ENCODE assay signal across 9 cellular contexts in the genomic region with DNA sequence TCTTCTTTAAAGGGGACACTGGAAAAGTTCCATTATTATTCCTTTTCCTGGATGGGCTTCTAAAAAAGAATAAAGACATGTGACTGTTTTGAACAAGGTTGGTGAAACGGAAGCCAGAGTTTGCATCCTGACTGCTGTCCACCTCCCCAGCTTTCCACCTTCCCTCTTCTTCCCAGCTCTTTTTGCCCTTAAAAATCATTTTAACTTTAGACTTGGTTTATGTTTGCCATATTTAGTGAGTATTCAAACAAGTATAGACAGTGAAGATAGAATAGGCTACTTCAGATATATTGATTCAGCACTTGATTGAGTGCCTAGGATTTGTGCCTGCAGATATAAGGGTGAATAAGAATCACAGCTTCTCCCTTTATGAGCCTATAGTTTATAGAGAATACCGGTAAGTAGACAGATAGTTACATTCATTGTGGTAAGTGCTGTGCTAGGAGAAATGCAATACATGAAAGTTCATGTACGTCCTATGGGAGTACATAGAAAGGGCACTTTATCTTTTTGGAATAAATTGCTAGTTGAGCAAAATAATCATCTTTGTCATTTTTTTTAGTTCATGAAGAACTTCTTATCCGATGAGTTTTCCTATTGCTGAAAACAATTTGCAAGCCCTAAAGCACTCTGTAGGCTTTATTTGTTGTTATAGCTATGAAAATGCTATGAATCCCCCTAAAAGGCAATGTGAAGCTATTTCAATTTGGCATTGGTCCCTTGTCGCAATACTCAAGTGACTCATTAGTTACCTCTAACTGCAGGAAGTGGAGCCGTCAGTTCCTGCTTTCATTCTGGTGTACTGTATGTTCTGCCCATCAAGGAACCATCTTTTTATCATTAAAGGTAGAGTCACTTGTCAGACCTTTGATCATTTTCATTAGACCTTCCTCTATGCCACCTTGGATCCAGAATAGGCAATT. TPM values are rescaled to one million over a fixed set of nuclear protein-coding genes. Genes with fewer than 3 reads are reported as not detected.
A peak's percentile ranks its signal among the peaks of the same experiment; 100 is the strongest.
DNase-seq lines count a peak whose midpoint lies in the region; ATAC-seq and TF ChIP-seq lines count a peak whose summit lies in the region.
"Had no signal": no experiment of that assay in that cellular context is flagged by ENCODE, and none has a peak within 500 bp of the region (broad histone marks: within the 10 kb centered on the region; RNA-seq: fewer than 3 reads in every experiment).

No MANE protein-coding gene starts in this region.

- no peak for DNase-seq in activated CD4-positive, CD25-positive, alpha-beta regulatory T cell (lab: John Stamatoyannopoulos, UW)
- no peak for DNase-seq in activated T-helper 2 cell treated with anti-CD3 and anti-CD28 coated beads, Interferon-gamma antibody, Interleukin-2, Interleukin-4, amounts not matched to agents 10 μg/mL and 5 μg/mL and 100 μg/mL, durations not matched to agents 14 hours and 24 hours and 36 hours (ENCODE audit: low spot score)
- DNase-seq in lung (ENCODE audit: low spot score) (no peak), NCI-H1694 treated with DMSO at 0.1 percent for 48 hours (lab: John Stamatoyannopoulos, UW) (no peak), left cardiac atrium (no peak), mesothelial cell of epicardium (ENCODE audit: low spot score in 2 of 2, unreplicated experiment in 2 of 2) (no peak)

- peak overlapping the region; percentile 29 for H3K27ac Mint-ChIP-seq in activated T-helper 2 cell treated with anti-CD3 and anti-CD28 coated beads, Interferon-gamma antibody, Interleukin-2, Interleukin-4, amounts not matched to agents 10 μg/mL and 5 μg/mL and 100 μg/mL, durations not matched to agents 14 hours and 24 hours and 36 hours
- H3K27ac Mint-ChIP-seq in mesothelial cell of epicardium, result no peak overlapping the region
- H3K27ac Mint-ChIP-seq: nephron had no signal

- peaks cover 31% of the 10 kb centered on the region for H3K4me1 Mint-ChIP-seq in activated T-helper 2 cell treated with anti-CD3 and anti-CD28 coated beads, Interferon-gamma antibody, Interleukin-2, Interleukin-4, amounts not matched to agents 10 μg/mL and 5 μg/mL and 100 μg/mL, durations not matched to agents 14 hours and 24 hours and 36 hours (ENCODE audit: low read depth)
- H3K4me1 Mint-ChIP-seq in mesothelial cell of epicardium, result peaks cover 2% of the 10 kb centered on the region

- H3K36me3 Mint-ChIP-seq in activated T-helper 2 cell treated with anti-CD3 and anti-CD28 coated beads, Interferon-gamma antibody, Interleukin-2, Interleukin-4, amounts not matched to agents 10 μg/mL and 5 μg/mL and 100 μg/mL, durations not matched to agents 14 hours and 24 hours and 36 hours (ENCODE audit: low read depth), result peaks cover 10% of the 10 kb centered on the region
- peaks cover 7% of the 10 kb centered on the region for H3K36me3 Mint-ChIP-seq in mesothelial cell of epicardium

- ATAC-seq in activated CD4-positive, CD25-positive, alpha-beta regulatory T cell treated with anti-CD3 and anti-CD28 coated beads, Interleukin-2, amount 50 U/mL, for 24 hours, result peak; percentile 64 to 65
- ATAC-seq in lung (ENCODE audit: insufficient read depth, low FRiP score), result peak; percentile 40
- no peak for ATAC-seq in left cardiac atrium

- no peak overlapping the region for H3K4me3 Mint-ChIP-seq in activated T-helper 2 cell treated with anti-CD3 and anti-CD28 coated beads, Interferon-gamma antibody, Interleukin-2, Interleukin-4, amounts not matched to agents 10 μg/mL and 5 μg/mL and 100 μg/mL, durations not matched to agents 14 hours and 24 hours and 36 hours (ENCODE audit: low read depth)
- H3K4me3 Mint-ChIP-seq in mesothelial cell of epicardium, result no peak overlapping the region
- H3K4me3 Mint-ChIP-seq: nephron had no signal

- no peaks in the 10 kb centered on the region for H3K27me3 Mint-ChIP-seq in activated T-helper 2 cell treated with anti-CD3 and anti-CD28 coated beads, Interferon-gamma antibody, Interleukin-2, Interleukin-4, amounts not matched to agents 10 μg/mL and 5 μg/mL and 100 μg/mL, durations not matched to agents 14 hours and 24 hours and 36 hours (ENCODE audit: low read depth)
- no peaks in the 10 kb centered on the region for H3K27me3 Mint-ChIP-seq in mesothelial cell of epicardium (ENCODE audit: low read depth)

- peaks cover 0 to 1% of the 10 kb centered on the region in 2 donors for H3K4me1 ChIP-seq in lung (ENCODE audit: control insufficient read depth in 2 of 2, insufficient read depth in 2 of 2, low read length in 2 of 2)

- no peaks in the 10 kb centered on the region for H3K9me3 Mint-ChIP-seq in activated T-helper 2 cell treated with anti-CD3 and anti-CD28 coated beads, Interferon-gamma antibody, Interleukin-2, Interleukin-4, amounts not matched to agents 10 μg/mL and 5 μg/mL and 100 μg/mL, durations not matched to agents 14 hours and 24 hours and 36 hours
- no peaks in the 10 kb centered on the region for H3K9me3 Mint-ChIP-seq in mesothelial cell of epicardium
- H3K9me3 Mint-ChIP-seq: nephron had no signal

- no peaks in the 10 kb centered on the region for H3K9me3 ChIP-seq in lung (ENCODE audit: control insufficient read depth in 2 of 2, insufficient read depth in 1 of 2, low read length in 1 of 2)

- intact Hi-C loops in activated T-helper 2 cell treated with anti-CD3 and anti-CD28 coated beads, Interferon-gamma antibody, Interleukin-2, Interleukin-4, amounts not matched to agents 10 μg/mL and 5 μg/mL and 100 μg/mL, durations not matched to agents 14 hours and 24 hours and 36 hours (cut with micrococcal nuclease), result loop anchor here (1.0 kb wide), 1 partner anchor 9 kb away; no protein-coding TSS in a partner anchor
- intact Hi-C loops in left cardiac atrium (cut with DNase I), result no loop called here

- H3K4me3 ChIP-seq in lung, result no peak overlapping the region

- H3K27ac ChIP-seq in lung (ENCODE audit: low read depth in 1 of 2, low read length in 1 of 2), result no peak overlapping the region

- 65 to 67% methylated on average over 6 of the region's 6 CpGs for WGBS in lung, 2 donors

- H3K27me3 ChIP-seq in lung (ENCODE audit: control insufficient read depth, insufficient read depth), result no peaks in the 10 kb centered on the region

- TF ChIP-seq CTCF in LNCAP (IDR thresholded peaks at IDR 0.05) (peak; percentile 33), lung (IDR thresholded peaks at IDR 0.05; ENCODE audit: control extremely low read depth, extremely low read depth) (no peak), mesothelial cell of epicardium (IDR thresholded peaks at IDR 0.05; ENCODE audit: unreplicated experiment) (no peak)

- H3K36me3 ChIP-seq in lung (ENCODE audit: control insufficient read depth in 2 of 2, insufficient read depth in 2 of 2, low read length in 2 of 2), result peaks cover 3 to 5% of the 10 kb centered on the region in 2 donors

RNA-seq across cellular contexts. Expression of a gene that starts 57.2 kb away (rescaled TPM):
- total RNA-seq in activated T-helper 2 cell treated with anti-CD3 and anti-CD28 coated beads, Interferon-gamma antibody, Interleukin-2, Interleukin-4, amounts not matched to agents 10 μg/mL and 5 μg/mL and 100 μg/mL, durations not matched to agents 14 hours and 24 hours and 36 hours, result 73.4 and 73.5 TPM in 2 replicates
- 1 to 10 TPM; 1.1 to 2.0 TPM for total RNA-seq in lung
- polyA plus RNA-seq in lung, result 1 to 10 TPM; 1.4 to 2.1 TPM
- total RNA-seq in left cardiac atrium, result 10 to 100 TPM; 12.1 to 15.3 TPM
- 1.8 to 1.9 TPM (median 1.9 TPM) in 3 replicates for total RNA-seq in mesothelial cell of epicardium

Comparison
In these comparisons a context has a peak if more than half of its experiments do, and no peak if none do; other contexts are left out.
1. ATAC-seq: peak in activated CD4-positive, CD25-positive, alpha-beta regulatory T cell treated with anti-CD3 and anti-CD28 coated beads, Interleukin-2, amount 50 U/mL, for 24 hours (2 of 2) and lung (single experiment); none in left cardiac atrium (0 of 2).